Comparison of ENCODE assay signal across 10 cellular contexts in genomic region chr3:135966875-135967274, GRCh38. TPM values are rescaled to one million over a fixed set of nuclear protein-coding genes. Genes with fewer than 3 reads are reported as not detected.
A peak's percentile ranks its signal among the peaks of the same experiment; 100 is the strongest.
DNase-seq lines count a peak whose midpoint lies in the region; ATAC-seq, FAIRE-seq and TF ChIP-seq lines count a peak whose summit lies in the region.
"Had no signal": no experiment of that assay in that cellular context is flagged by ENCODE, and none has a peak within 500 bp of the region (broad histone marks: within the 10 kb centered on the region; RNA-seq: fewer than 3 reads in every experiment).

No MANE protein-coding gene starts in this region.

- ATAC-seq in GM12878 (no peak), HG02884 (IDR thresholded peaks at IDR 0.05; ENCODE audit: unreplicated experiment) (no peak)

- no peak for TF ChIP-seq CTCF in GM12878 (IDR thresholded peaks at IDR 0.05 in 2 of 3, conservative IDR thresholded peaks at IDR 0.05 in 1 of 3; ENCODE audit: control insufficient read depth in 2 of 3, extremely low read depth in 1 of 3, insufficient read depth in 1 of 3, low read depth in 3 of 3, low read length in 3 of 3)
- no peak for TF ChIP-seq CTCF in liver (IDR thresholded peaks at IDR 0.05; ENCODE audit: low read depth, low read length, missing input control)
- TF ChIP-seq CTCF in tibial artery (IDR thresholded peaks at IDR 0.05) = no peak
- TF ChIP-seq CTCF in GM13977 (IDR thresholded peaks at IDR 0.05; ENCODE audit: extremely low read depth, insufficient read depth, missing control alignments) = no peak

- H3K9ac ChIP-seq in GM12878 (ENCODE audit: control insufficient read depth, insufficient read depth, low read length) (no peak overlapping the region), liver (ENCODE audit: low read depth in 1 of 2, low read length in 2 of 2) (peak overlapping the region; percentile 18 to 48)

- no peaks in the 10 kb centered on the region for H3K36me3 Mint-ChIP-seq in activated T-cell treated with anti-CD3 and anti-CD28 coated beads, Interleukin-2, amount 50 U/mL, for 24 hours (ENCODE audit: low read depth)

- H3K4me1 ChIP-seq in GM12878 (ENCODE audit: control insufficient read depth, insufficient read depth, low read length) (no peaks in the 10 kb centered on the region; the same call in 1 of the 2 replicates), liver (ENCODE audit: control insufficient read depth in 4 of 4, insufficient read depth in 4 of 4, low read length in 3 of 4) (peaks cover 3 to 7% (median 6%) of the 10 kb centered on the region in 4 donors), tibial artery (peaks cover 0 to 43% (median 14%) of the 10 kb centered on the region in 4 donors)

- in situ Hi-C loops in GM12878 (cut with MboI) = no loop called here
- in situ Hi-C loops in GM13977 (cut with MboI; ENCODE audit: low pct_unique_long_range_greater_than_20kb, low sequenced_read_pairs, unreplicated experiment) = no loop called here

- no peaks in the 10 kb centered on the region for H4K20me1 ChIP-seq in GM12878 (ENCODE audit: control insufficient read depth, insufficient read depth)

- intact Hi-C loops in GM12878 (cut with micrococcal nuclease; ENCODE audit: unreplicated experiment) = no loop called here
- intact Hi-C loops in tibial artery (cut with DNase I; ENCODE audit: low total_unique reads) = loop anchor here (10.0 kb wide), 1 partner anchor 288 kb away; the partner anchor contains the start of gene PCCB

- peak overlapping the region; percentile 71 for H3K4me3 Mint-ChIP-seq in activated T-cell treated with anti-CD3 and anti-CD28 coated beads, Interleukin-2, amount 50 U/mL, for 24 hours

- H3K27me3 Mint-ChIP-seq in activated T-cell treated with anti-CD3 and anti-CD28 coated beads, Interleukin-2, amount 50 U/mL, for 24 hours = peaks cover 45% of the 10 kb centered on the region

- H3K79me2 ChIP-seq in GM12878 (ENCODE audit: control insufficient read depth, insufficient read depth, low read length) = no peaks in the 10 kb centered on the region

- CTCF ChIA-PET in GM12878 (lab: Yijun Ruan, JAX) = no interaction called here

- SMC1A ChIA-PET in GM12878 (lab: Charles Lee; ENCODE audit: uncharacterized antibody, unreplicated experiment) = interaction anchor here (0.6 kb wide), 1 partner anchor 93 kb away, joined by 3 read pairs; no protein-coding TSS in a partner anchor

- H3K27me3 ChIP-seq in GM12878 (replicated peaks in 1 of 2; ENCODE audit: control insufficient read depth in 2 of 2, insufficient read depth in 2 of 2, low read length in 1 of 2) = peaks cover 0 to 5% of the 10 kb centered on the region in 2 experiments; a peak in 2 of 4 replicates
- H3K27me3 ChIP-seq in liver (ENCODE audit: control insufficient read depth in 4 of 4, insufficient read depth in 4 of 4, low read length in 3 of 4) = no peaks in the 10 kb centered on the region
- H3K27me3 ChIP-seq in tibial artery = no peaks in the 10 kb centered on the region

- no peak overlapping the region for H3K4me3 ChIP-seq in GM12878
- peak overlapping the region in 2 of 3 donors; percentile 79 to 83 for H3K4me3 ChIP-seq in liver (ENCODE audit: low read depth in 1 of 3, low read length in 3 of 3)
- H3K4me3 ChIP-seq in tibial artery = peak overlapping the region; percentile 74 to 89

- peaks cover 5% of the 10 kb centered on the region for H3K9me3 Mint-ChIP-seq in activated T-cell treated with anti-CD3 and anti-CD28 coated beads, Interleukin-2, amount 50 U/mL, for 24 hours

- H3K36me3 ChIP-seq in GM12878 (ENCODE audit: control insufficient read depth in 2 of 2, insufficient read depth in 2 of 2, low read length in 1 of 2) (no peaks in the 10 kb centered on the region), liver (ENCODE audit: control insufficient read depth in 4 of 4, insufficient read depth in 3 of 4, low read depth in 1 of 4, low read length in 3 of 4) (no peaks in the 10 kb centered on the region), tibial artery (no peaks in the 10 kb centered on the region)

- H3K4me1 Mint-ChIP-seq in activated T-cell treated with anti-CD3 and anti-CD28 coated beads, Interleukin-2, amount 50 U/mL, for 24 hours (ENCODE audit: low read depth) = peaks cover 13% of the 10 kb centered on the region

- POLR2A ChIA-PET in GM12878 (lab: Charles Lee) = no interaction called here

- H3K27ac ChIP-seq in GM12878 (ENCODE audit: control insufficient read depth, insufficient read depth) (no peak overlapping the region), liver (ENCODE audit: low read depth in 1 of 2, low read length in 2 of 2) (no peak overlapping the region), tibial artery (peak overlapping the region; percentile 93 to 98)

- RAD21 ChIA-PET in GM12878 (lab: Charles Lee; ENCODE audit: unreplicated experiment) = no interaction called here

- no peak for TF ChIP-seq EP300 in GM12878 (IDR thresholded peaks at IDR 0.05; ENCODE audit: borderline replicate concordance in 1 of 2, control insufficient read depth in 1 of 2, low read depth in 2 of 2, low read length in 2 of 2)

- TF ChIP-seq POLR2A in GM12878 (IDR thresholded peaks at IDR 0.05; ENCODE audit: low read depth, low read length) = no peak

- H3K9me3 ChIP-seq in GM12878 (replicated peaks; ENCODE audit: control insufficient read depth, insufficient read depth, low read length) (no peaks in the 10 kb centered on the region; the same call in 2 of the 3 replicates), liver (ENCODE audit: control insufficient read depth in 4 of 4, low read length in 3 of 4) (no peaks in the 10 kb centered on the region), tibial artery (no peaks in the 10 kb centered on the region)

- no peak for FAIRE-seq in GM12878 (lab: Jason Lieb, UNC)

- no peak overlapping the region for H3K27ac Mint-ChIP-seq in activated T-cell treated with anti-CD3 and anti-CD28 coated beads, Interleukin-2, amount 50 U/mL, for 24 hours

- 94% methylated on average over 4 of the region's 4 CpGs for WGBS in GM12878 (ENCODE audit: insufficient coverage, insufficient replicate concordance, low lambda C conversion rate, missing lambda C conversion rate)
- WGBS in liver = 82% methylated on average over 4 of the region's 4 CpGs

- TF ChIP-seq RAD21 in GM12878 (IDR thresholded peaks at IDR 0.05; ENCODE audit: insufficient read depth, low read depth, low read length) (no peak), liver (IDR thresholded peaks at IDR 0.05) (no peak)

- H2AFZ ChIP-seq in GM12878 (ENCODE audit: control insufficient read depth, low read depth, low read length) = no peak overlapping the region

- DNase-seq in activated T-cell treated with anti-CD3 and anti-CD28 coated beads, Interleukin-2, amount 50 U/mL, for 24 hours = no peak
- no peak for DNase-seq in activated T-cell treated with anti-CD3 and anti-CD28 coated beads, Interleukin-2, amount 50 U/mL, for 1 hour
- DNase-seq in GM12878 (ENCODE audit: low read depth, low spot score) (no peak), tibial artery (no peak), GM13977 (ENCODE audit: low spot score) (no peak), NCI-H345 treated with DMSO at 0.1 percent for 48 hours (lab: John Stamatoyannopoulos, UW; ENCODE audit: unreplicated experiment) (no peak)
- DNase-seq: DND-41, SIG-M5 had no signal

- BruUV-seq in GM12878 (replicated peaks; lab: Mats Ljungman, UMichigan) = no TSS peak

- H3K4me2 ChIP-seq in GM12878 (ENCODE audit: control insufficient read depth, insufficient read depth) = peak overlapping the region; percentile 75; the same call in 1 of the 2 replicates

TF ChIP-seq in GM12878, 131 proteins besides CTCF, POLR2A, EP300 and RAD21:
- TF ChIP-seq MYB (IDR thresholded peaks at IDR 0.05; ENCODE audit: borderline replicate concordance, low read depth, low read length) = no peak
- TF ChIP-seq HDAC6 (IDR thresholded peaks at IDR 0.05; ENCODE audit: unreplicated experiment) = no peak
- no peak for TF ChIP-seq CHD2 (IDR thresholded peaks at IDR 0.05; ENCODE audit: borderline replicate concordance, low read depth, low read length)
- no peak for TF ChIP-seq IRF4 (IDR thresholded peaks at IDR 0.05; ENCODE audit: low read depth, low read length)
- TF ChIP-seq TCF3 (IDR thresholded peaks at IDR 0.05; ENCODE audit: borderline replicate concordance, insufficient read depth, low read depth, low read length) = no peak
TF ChIP-seq in GM12878: peak in this region for 0.

RNA-seq across cellular contexts. Expression of gene PPP2R3A, which starts 1.3 kb away (rescaled TPM):
- 0.06 TPM in 1 of 2 replicates, not detected in the other for total RNA-seq in GM12878 (2013; cell fraction: nucleolus; rRNA removed)
- total RNA-seq in GM12878 (2014; rRNA removed) = under 0.01 TPM in 1 of 2 replicates, not detected in the other
- not detected in 2 replicates for total RNA-seq in GM12878 (2014; rRNA removed; fragmentation: Illumina TruSeq; extraction: Trizol)
- total RNA-seq in GM12878 (2021) = 0.08 TPM in 1 of 2 replicates, not detected in the other
- polyA plus RNA-seq in GM12878 (2011; ENCODE audit: low read depth) = not detected
- polyA plus RNA-seq in GM12878 (2011; rRNA removed) = not detected in 2 replicates
- polyA plus RNA-seq in GM12878 (2011; cell fraction: cytosol; rRNA removed) = 0.01 TPM in 1 of 2 replicates, not detected in the other
- not detected in 2 replicates for polyA plus RNA-seq in GM12878 (2011; cell fraction: nucleus; rRNA removed)
- polyA plus RNA-seq in GM12878 (2012) = 0.07 TPM in 2 replicates
- not detected in 2 replicates for polyA plus RNA-seq in GM12878 (2014; fragmentation: Illumina TruSeq; extraction: Trizol)
- under 1 TPM; 0.02 to 0.16 TPM for polyA plus RNA-seq in GM12878 (2014; fragmentation: Nextera tagmentation; extraction: Ambion mirVana)
- polyA plus RNA-seq in GM12878 (2014; rRNA removed) = not detected in 2 replicates
- under 1 TPM; 0.06 to 0.09 TPM for polyA plus RNA-seq in GM12878 (2016; fragmentation: Nextera tagmentation; extraction: Ambion mirVana)
- 0.15 and 0.37 TPM in 2 replicates for polyA minus RNA-seq in GM12878 (2011; rRNA and poly(A)+ RNA removed)
- polyA minus RNA-seq in GM12878 (2011; cell fraction: cytosol; rRNA and poly(A)+ RNA removed) = not detected in 2 replicates
- not detected in 2 replicates for polyA minus RNA-seq in GM12878 (2011; cell fraction: nucleus; rRNA and poly(A)+ RNA removed)
- total RNA-seq in liver = 1 to 10 TPM; 1.7 to 3.3 TPM
- 1 to 10 TPM in 1 of 2 donors, under 1 TPM in 1; 0.54 to 1.5 TPM for polyA plus RNA-seq in liver

Comparison
In these comparisons a context has a peak if more than half of its experiments do, and no peak if none do; other contexts are left out.
1. H3K27ac ChIP-seq: peak in tibial artery (2 of 2); none in GM12878 (single experiment) and liver (0 of 2).